In the genomic region with DNA sequence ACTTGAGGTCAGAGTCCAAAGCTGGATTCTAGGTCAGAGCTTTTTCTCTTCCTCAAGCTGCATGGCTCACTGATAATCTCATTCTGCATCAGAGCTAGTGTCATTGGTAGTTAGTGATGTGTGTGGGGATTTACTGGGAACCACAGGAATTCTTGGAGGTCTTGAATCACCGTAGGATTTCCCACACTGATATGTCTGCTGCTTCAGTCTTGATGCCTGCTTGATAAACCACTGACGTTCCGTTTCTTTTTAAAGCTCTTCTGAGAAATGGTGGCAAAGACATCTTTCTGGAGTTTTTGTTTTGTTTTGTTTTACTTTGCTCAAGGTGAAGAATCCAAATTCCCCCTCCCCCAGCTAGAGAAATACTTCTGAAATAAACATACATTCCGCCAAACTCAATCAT, we compare ENCODE assay signal across 15 cellular contexts. TPM values are rescaled to one million over a fixed set of nuclear protein-coding genes. Genes with fewer than 3 reads are reported as not detected.
A peak's percentile ranks its signal among the peaks of the same experiment; 100 is the strongest.
DNase-seq lines count a peak whose midpoint lies in the region; ATAC-seq, FAIRE-seq and TF ChIP-seq lines count a peak whose summit lies in the region.
"Had no signal": no experiment of that assay in that cellular context is flagged by ENCODE, and none has a peak within 500 bp of the region (broad histone marks: within the 10 kb centered on the region; RNA-seq: fewer than 3 reads in every experiment).

No MANE protein-coding gene starts in this region.

- DNase-seq in AG09309 (ENCODE audit: low read depth), result peak; percentile 75
- DNase-seq in GM18507 (ENCODE audit: extremely low spot score, insufficient read length, low read depth), result no peak
- no peak for DNase-seq in T-helper 17 cell
- peak; percentile 91 for DNase-seq in glomerular visceral epithelial cell (ENCODE audit: extremely low spot score)
- DNase-seq in BE2C, result no peak
- DNase-seq: Calu3, dorsolateral prefrontal cortex, naive B cell, NCI-H187, Right ventricle myocardium superior, upper lobe of left lung had no signal

- H3K36me3 Mint-ChIP-seq in T-helper 17 cell (ENCODE audit: low read depth), result no peaks in the 10 kb centered on the region

- no peaks in the 10 kb centered on the region for H3K9me3 ChIP-seq in T-helper 17 cell (ENCODE audit: control insufficient read depth, low read length, poor library complexity, severe bottlenecking)
- H3K9me3 ChIP-seq in BE2C, result no peaks in the 10 kb centered on the region
- H3K9me3 ChIP-seq: upper lobe of left lung had no signal

- ATAC-seq in T-helper 17 cell, result peak; percentile 54
- no peak for ATAC-seq in GM21529 (IDR thresholded peaks at IDR 0.05; ENCODE audit: unreplicated experiment)
- no peak for ATAC-seq in GM19397 (IDR thresholded peaks at IDR 0.05; ENCODE audit: unreplicated experiment)
- ATAC-seq in GM21423 (IDR thresholded peaks at IDR 0.05; ENCODE audit: unreplicated experiment), result no peak

- peaks cover 42% of the 10 kb centered on the region for H3K4me1 Mint-ChIP-seq in T-helper 17 cell

- peaks cover 3% of the 10 kb centered on the region for H3K27me3 ChIP-seq in BE2C
- H3K27me3 ChIP-seq: upper lobe of left lung had no signal

- no peaks in the 10 kb centered on the region for H3K27me3 Mint-ChIP-seq in T-helper 17 cell
- H3K27me3 Mint-ChIP-seq: naive B cell had no signal

- TF ChIP-seq CTCF in AG09309 (IDR thresholded peaks at IDR 0.05; ENCODE audit: control insufficient read depth, insufficient read depth, low read depth, low read length, missing control alignments), result no peak
- TF ChIP-seq CTCF in BE2C (IDR thresholded peaks at IDR 0.05; ENCODE audit: low read depth, low read length), result no peak

- H3K36me3 ChIP-seq in BE2C, result no peaks in the 10 kb centered on the region
- H3K36me3 ChIP-seq: upper lobe of left lung had no signal

- peak; percentile 42 for FAIRE-seq in GM18507 (lab: Jason Lieb, UNC)
- FAIRE-seq: H54 had no signal

- peak overlapping the region; percentile 93 for H3K27ac Mint-ChIP-seq in T-helper 17 cell

- H3K4me1 ChIP-seq in BE2C, result no peaks in the 10 kb centered on the region
- H3K4me1 ChIP-seq: upper lobe of left lung had no signal

- H3K4me3 Mint-ChIP-seq in T-helper 17 cell, result peak overlapping the region; percentile 57

- no peak overlapping the region for H3K4me3 ChIP-seq in AG09309 (ENCODE audit: control insufficient read depth, low read depth, low read length)
- H3K4me3 ChIP-seq in BE2C (ENCODE audit: low read depth, low read length), result no peak overlapping the region
- H3K4me3 ChIP-seq: dorsolateral prefrontal cortex, upper lobe of left lung had no signal

RNA-seq across cellular contexts. Expression of a gene that starts 1.2 kb away (rescaled TPM):
- total RNA-seq in T-helper 17 cell, result not detected
- not detected for polyA plus RNA-seq in BE2C (2012; ENCODE audit: insufficient read depth, insufficient read length, low read depth)
- total RNA-seq: Calu3, dorsolateral prefrontal cortex, Right ventricle myocardium superior, upper lobe of left lung had no signal

RNA-seq across cellular contexts. Expression of a gene that starts 13.4 kb away (rescaled TPM):
- 100 to 1,000 TPM; 235 to 319 TPM for total RNA-seq in T-helper 17 cell
- not detected for polyA plus RNA-seq in BE2C (2012; ENCODE audit: insufficient read depth, insufficient read length, low read depth)
- total RNA-seq: Calu3 had no signal

RNA-seq across cellular contexts. Expression of a gene that starts 24.6 kb away (rescaled TPM):
- total RNA-seq in T-helper 17 cell, result 1 to 10 TPM; 6.3 to 7.8 TPM
- 7.1 TPM for polyA plus RNA-seq in BE2C (2012; ENCODE audit: insufficient read depth, insufficient read length, low read depth)

RNA-seq across cellular contexts. Expression of a gene that starts 58.4 kb away (rescaled TPM):
- 1 to 10 TPM; 2.3 to 2.7 TPM for total RNA-seq in T-helper 17 cell
- 5.4 TPM for polyA plus RNA-seq in BE2C (2012; ENCODE audit: insufficient read depth, insufficient read length, low read depth)

Comparison
In these comparisons a context has a peak if more than half of its experiments do, and no peak if none do; other contexts are left out.
1. DNase-seq: peak in AG09309 (single experiment) and glomerular visceral epithelial cell (single experiment); none in GM18507 (single experiment), T-helper 17 cell (0 of 3) and BE2C (single experiment).